ENCODE assay signal across 25 cellular contexts in genomic region chr17:17168401-17168800, GRCh38. TPM values are rescaled to one million over a fixed set of nuclear protein-coding genes. Genes with fewer than 3 reads are reported as not detected.
DNase-seq lines count a peak whose midpoint lies in the region; ATAC-seq and TF ChIP-seq lines count a peak whose summit lies in the region.
"Had no signal": no experiment of that assay in that cellular context is flagged by ENCODE, and none has a peak within 500 bp of the region (broad histone marks: within the 10 kb centered on the region; RNA-seq: fewer than 3 reads in every experiment).

No MANE protein-coding gene starts in this region.

- H3K4me1 Mint-ChIP-seq in natural killer cell (peaks cover 26 to 34% of the 10 kb centered on the region in 2 donors), memory B cell (peaks cover 5% of the 10 kb centered on the region)
- H3K4me1 Mint-ChIP-seq in natural killer cell treated with Interleukin-12 subunit alpha and Interleukin-12 subunit beta and Interleukin-15 and Interleukin-18, amount 100 ng/mL, for 72 hours (ENCODE audit: low read depth in 2 of 2) = peaks cover 19 to 26% of the 10 kb centered on the region in 2 donors

- intact Hi-C loops in natural killer cell (cut with micrococcal nuclease) (no loop called here), left cardiac atrium (cut with DNase I) (no loop called here)

- H3K27me3 Mint-ChIP-seq in natural killer cell (ENCODE audit: low read depth in 2 of 2) = no peaks in the 10 kb centered on the region
- no peaks in the 10 kb centered on the region for H3K27me3 Mint-ChIP-seq in natural killer cell treated with Interleukin-12 subunit alpha and Interleukin-12 subunit beta and Interleukin-15 and Interleukin-18, amount 100 ng/mL, for 72 hours
- no peaks in the 10 kb centered on the region for H3K27me3 Mint-ChIP-seq in memory B cell

- H3K27ac ChIP-seq in RWPE1 = peak overlapping the region; percentile 88
- H3K27ac ChIP-seq: prostate gland, tibial nerve had no signal

- H3K9me3 Mint-ChIP-seq in natural killer cell (no peaks in the 10 kb centered on the region), memory B cell (no peaks in the 10 kb centered on the region)
- no peaks in the 10 kb centered on the region for H3K9me3 Mint-ChIP-seq in natural killer cell treated with Interleukin-12 subunit alpha and Interleukin-12 subunit beta and Interleukin-15 and Interleukin-18, amount 100 ng/mL, for 72 hours

- TF ChIP-seq CTCF in natural killer cell (IDR thresholded peaks at IDR 0.05) (no peak), RWPE1 (conservative IDR thresholded peaks at IDR 0.05; ENCODE audit: low read depth) (no peak)

- POLR2A ChIA-PET in RWPE1 (lab: Yijun Ruan, JAX; ENCODE audit: low non-redundant PET) = no interaction called here

- ATAC-seq in natural killer cell (no peak), memory B cell (ENCODE audit: low read depth) (no peak), GM18868 (IDR thresholded peaks at IDR 0.05; ENCODE audit: unreplicated experiment) (no peak), left cardiac atrium (no peak)
- ATAC-seq in natural killer cell treated with Interleukin-12 subunit alpha and Interleukin-12 subunit beta and Interleukin-15 and Interleukin-18, amount 100 ng/mL, for 72 hours = no peak
- ATAC-seq: sciatic nerve had no signal

- no peak overlapping the region for H3K4me3 Mint-ChIP-seq in natural killer cell
- H3K4me3 Mint-ChIP-seq in natural killer cell treated with Interleukin-12 subunit alpha and Interleukin-12 subunit beta and Interleukin-15 and Interleukin-18, amount 100 ng/mL, for 72 hours = no peak overlapping the region
- H3K4me3 Mint-ChIP-seq in memory B cell = no peak overlapping the region

- no peak for DNase-seq in natural killer cell
- no peak for DNase-seq in natural killer cell treated with Interleukin-12 subunit alpha and Interleukin-12 subunit beta and Interleukin-15 and Interleukin-18, amount 100 ng/mL, for 72 hours (ENCODE audit: low spot score)
- no peak for DNase-seq in RWPE1 (ENCODE audit: low spot score)
- no peak for DNase-seq in memory B cell (ENCODE audit: low spot score in 2 of 2)
- no peak for DNase-seq in left cardiac atrium
- DNase-seq in SKM-1 (lab: John Stamatoyannopoulos, UW; ENCODE audit: unreplicated experiment) = no peak
- DNase-seq: activated naive CD4-positive, alpha-beta T cell treated with Interleukin-2 at 50 U/mL for 16 hours; activated T-cell treated with anti-CD3 and anti-CD28 coated beads, Interleukin-2, amount 50 U/mL, for 1 hour; BE2C; Caco-2; central memory CD4-positive, alpha-beta T cell; cortex of kidney; DMS53; effector memory CD4-positive, alpha-beta T cell; erythroblast; HCEC 1CT; Kasumi-1; NCI-H1436 treated with DMSO at 0.1 percent for 48 hours; RPMI8226; stimulated activated CD4-positive, alpha-beta T cell treated with anti-CD3 and anti-CD28 coated beads, Interleukin-12 subunit alpha, Interleukin-12 subunit beta, amount 100 ng/mL, for 4 hours; stimulated activated CD4-positive, alpha-beta T cell treated with anti-CD3 and anti-CD28 coated beads, Interleukin-2, amount 100 ng/mL, for 48 hours had no signal

- CTCF ChIA-PET in RWPE1 (lab: Yijun Ruan, JAX) = interaction anchor here (1.0 kb wide), 1 partner anchor 20 kb away, joined by 4 read pairs; no protein-coding TSS in a partner anchor

- H3K36me3 Mint-ChIP-seq in natural killer cell (no peaks in the 10 kb centered on the region), memory B cell (peaks cover 32% of the 10 kb centered on the region)
- H3K36me3 Mint-ChIP-seq in natural killer cell treated with Interleukin-12 subunit alpha and Interleukin-12 subunit beta and Interleukin-15 and Interleukin-18, amount 100 ng/mL, for 72 hours = peaks cover 9% of the 10 kb centered on the region

- H3K27ac Mint-ChIP-seq in natural killer cell (peak overlapping the region; percentile 35 to 51), memory B cell (peak overlapping the region; percentile 35)
- H3K27ac Mint-ChIP-seq in natural killer cell treated with Interleukin-12 subunit alpha and Interleukin-12 subunit beta and Interleukin-15 and Interleukin-18, amount 100 ng/mL, for 72 hours = no peak overlapping the region

RNA-seq across cellular contexts. Expression of gene PLD6, which starts 37.7 kb away (rescaled TPM):
- total RNA-seq in natural killer cell (1 to 10 TPM in 1 of 3 donors, under 1 TPM in 2; 0.45 to 1.7 (median 0.84) TPM), left cardiac atrium (1 to 10 TPM; 5.6 to 5.8 TPM)
- total RNA-seq in natural killer cell treated with Interleukin-12 subunit alpha and Interleukin-12 subunit beta and Interleukin-15 and Interleukin-18, amount 100 ng/mL, for 72 hours = 10 to 100 TPM in 1 of 2 donors, 1 to 10 TPM in 1; 3.4 to 18.2 TPM

Comparison
In these comparisons a context has a peak if more than half of its experiments do, and no peak if none do; other contexts are left out.
1. H3K27ac Mint-ChIP-seq: peak in natural killer cell (2 of 2) and memory B cell (single experiment); none in natural killer cell treated with Interleukin-12 subunit alpha and Interleukin-12 subunit beta and Interleukin-15 and Interleukin-18, amount 100 ng/mL, for 72 hours (0 of 2).